Comparison of ENCODE assay signal across 11 cellular contexts in genomic region chr12:52207895-52208294, GRCh38. TPM values are rescaled to one million over a fixed set of nuclear protein-coding genes. Genes with fewer than 3 reads are reported as not detected.
DNase-seq lines count a peak whose midpoint lies in the region; ATAC-seq and TF ChIP-seq lines count a peak whose summit lies in the region.
"Had no signal": no experiment of that assay in that cellular context is flagged by ENCODE, and none has a peak within 500 bp of the region (broad histone marks: within the 10 kb centered on the region; RNA-seq: fewer than 3 reads in every experiment).

No MANE protein-coding gene starts in this region.

- peaks cover 0 to 6% (median 0%) of the 10 kb centered on the region in 9 donors for H3K27me3 ChIP-seq in heart left ventricle
- no peaks in the 10 kb centered on the region for H3K27me3 ChIP-seq in tibial artery

- WGBS in heart left ventricle, 4 donors = 3 to 17% (median 9%) methylated on average over 5 to 10 of the region's 10 CpGs

- DNase-seq in DMS153 (lab: John Stamatoyannopoulos, UW) = peak; percentile 35
- no peak for DNase-seq in DMS153 treated with DMSO at 0.1 percent for 48 hours (lab: John Stamatoyannopoulos, UW; ENCODE audit: unreplicated experiment)
- no peak for DNase-seq in RWPE1 (ENCODE audit: low spot score)
- DNase-seq in heart left ventricle = peak; percentile 76 to 85 (median 81)
- peak; percentile 57 to 78 for DNase-seq in tibial artery
- no peak for DNase-seq in OCI-M2 (lab: John Stamatoyannopoulos, UW; ENCODE audit: unreplicated experiment)
- DNase-seq in activated CD4-positive, alpha-beta T cell treated with anti-CD3 and anti-CD28 coated beads, Interleukin-2, amount 10 ng/mL, durations not matched to agents 24 days and 14 days = no peak
- no peak for DNase-seq in SW480 (ENCODE audit: low spot score)
- DNase-seq: activated CD4-positive, alpha-beta T cell treated with anti-CD3 and anti-CD28 coated beads, Interleukin-2, amount 50 U/mL, for 1 hour; effector memory CD4-positive, alpha-beta T cell had no signal

- TF ChIP-seq CTCF in RWPE1 (conservative IDR thresholded peaks at IDR 0.05; ENCODE audit: low read depth) (no peak), heart left ventricle (IDR thresholded peaks at IDR 0.05) (no peak), tibial artery (IDR thresholded peaks at IDR 0.05) (no peak)

- peak; percentile 60 to 92 (median 84) for ATAC-seq in heart left ventricle

- peaks cover 6 to 33% (median 12%) of the 10 kb centered on the region in 12 donors for H3K4me1 ChIP-seq in heart left ventricle
- peaks cover 0 to 30% (median 2%) of the 10 kb centered on the region in 4 donors for H3K4me1 ChIP-seq in tibial artery

- peaks cover 4% of the 10 kb centered on the region for H3K4me1 Mint-ChIP-seq in activated CD4-positive, alpha-beta T cell treated with anti-CD3 and anti-CD28 coated beads, Interleukin-2, amount 10 ng/mL, durations not matched to agents 24 days and 14 days

- TF ChIP-seq POLR2A in heart left ventricle (IDR thresholded peaks at IDR 0.05) = no peak

- H3K27ac ChIP-seq in RWPE1 (peak overlapping the region; percentile 73), heart left ventricle (peak overlapping the region in 1 of 12 donors; percentile 12), tibial artery (no peak overlapping the region)
- H3K27ac ChIP-seq: 22Rv1 had no signal

- H3K27me3 Mint-ChIP-seq in activated CD4-positive, alpha-beta T cell treated with anti-CD3 and anti-CD28 coated beads, Interleukin-2, amount 10 ng/mL, durations not matched to agents 24 days and 14 days = peaks cover 14% of the 10 kb centered on the region

- no peaks in the 10 kb centered on the region for H3K9me3 ChIP-seq in heart left ventricle
- no peaks in the 10 kb centered on the region for H3K9me3 ChIP-seq in tibial artery

- intact Hi-C loops in heart left ventricle (cut with DNase I) = no loop called here
- intact Hi-C loops in tibial artery (cut with DNase I; ENCODE audit: low total_unique reads) = no loop called here
- intact Hi-C loops in activated CD4-positive, alpha-beta T cell treated with anti-CD3 and anti-CD28 coated beads, Interleukin-2, amount 10 ng/mL, durations not matched to agents 24 days and 14 days (cut with micrococcal nuclease) = no loop called here

- CTCF ChIA-PET in RWPE1 (lab: Yijun Ruan, JAX) = interaction anchor here (0.6 to 1.8 kb wide), 5 partner anchors 14 to 653 kb away, joined by 3 to 5 read pairs (median 3); no protein-coding TSS in a partner anchor

- POLR2A ChIA-PET in RWPE1 (lab: Yijun Ruan, JAX; ENCODE audit: low non-redundant PET) = interaction anchor here (1.8 kb wide), 1 partner anchor 19 kb away, joined by 4 read pairs; no protein-coding TSS in a partner anchor

- H3K9me3 Mint-ChIP-seq in activated CD4-positive, alpha-beta T cell treated with anti-CD3 and anti-CD28 coated beads, Interleukin-2, amount 10 ng/mL, durations not matched to agents 24 days and 14 days = no peaks in the 10 kb centered on the region

- H3K27ac Mint-ChIP-seq in activated CD4-positive, alpha-beta T cell treated with anti-CD3 and anti-CD28 coated beads, Interleukin-2, amount 10 ng/mL, durations not matched to agents 24 days and 14 days = no peak overlapping the region

- no peak overlapping the region for H3K4me3 Mint-ChIP-seq in activated CD4-positive, alpha-beta T cell treated with anti-CD3 and anti-CD28 coated beads, Interleukin-2, amount 10 ng/mL, durations not matched to agents 24 days and 14 days

- H3K4me3 ChIP-seq in heart left ventricle (no peak overlapping the region), tibial artery (no peak overlapping the region)

- no peaks in the 10 kb centered on the region for H3K36me3 Mint-ChIP-seq in activated CD4-positive, alpha-beta T cell treated with anti-CD3 and anti-CD28 coated beads, Interleukin-2, amount 10 ng/mL, durations not matched to agents 24 days and 14 days (ENCODE audit: low read depth)

- H3K36me3 ChIP-seq in heart left ventricle (no peaks in the 10 kb centered on the region), tibial artery (no peaks in the 10 kb centered on the region)

RNA-seq across cellular contexts. Expression of gene KRT80, which starts 16.1 kb away (rescaled TPM):
- total RNA-seq in heart left ventricle = 1 to 10 TPM in 2 of 9 donors, under 1 TPM in 5, not detected in 2; 0.15 to 1.2 (median 0.24) TPM
- polyA plus RNA-seq in heart left ventricle = under 1 TPM; 0.08 to 0.72 TPM
- total RNA-seq in activated CD4-positive, alpha-beta T cell treated with anti-CD3 and anti-CD28 coated beads, Interleukin-2, amount 10 ng/mL, durations not matched to agents 24 days and 14 days = not detected in 2 replicates

RNA-seq across cellular contexts. Expression of gene KRT7, which starts 25.1 kb away (rescaled TPM):
- total RNA-seq in heart left ventricle = 10 to 100 TPM in 1 of 9 donors, 1 to 10 TPM in 4, under 1 TPM in 2, not detected in 2; 0.20 to 56.7 (median 3.6) TPM
- under 1 TPM in 1 of 2 donors, not detected in 1; 0.76 TPM for polyA plus RNA-seq in heart left ventricle
- total RNA-seq in activated CD4-positive, alpha-beta T cell treated with anti-CD3 and anti-CD28 coated beads, Interleukin-2, amount 10 ng/mL, durations not matched to agents 24 days and 14 days = 12.3 and 15.8 TPM in 2 replicates

Comparison
In these comparisons a context has a peak if more than half of its experiments do, and no peak if none do; other contexts are left out.
1. DNase-seq: peak in DMS153 (single experiment), heart left ventricle (5 of 5) and tibial artery (2 of 2); none in DMS153 treated with DMSO at 0.1 percent for 48 hours (single experiment), RWPE1 (single experiment), OCI-M2 (single experiment), activated CD4-positive, alpha-beta T cell treated with anti-CD3 and anti-CD28 coated beads, Interleukin-2, amount 10 ng/mL, durations not matched to agents 24 days and 14 days (single experiment) and SW480 (single experiment).